In genomic region chr15:88874275-88874674, GRCh38 we compare ENCODE assay signal across 20 cellular contexts. TPM values are rescaled to one million over a fixed set of nuclear protein-coding genes. Genes with fewer than 3 reads are reported as not detected.
DNase-seq lines count a peak whose midpoint lies in the region; ATAC-seq, FAIRE-seq and TF ChIP-seq lines count a peak whose summit lies in the region.
"Had no signal": no experiment of that assay in that cellular context is flagged by ENCODE, and none has a peak within 500 bp of the region (broad histone marks: within the 10 kb centered on the region; RNA-seq: fewer than 3 reads in every experiment).

No MANE protein-coding gene starts in this region.

- no peaks in the 10 kb centered on the region for H3K36me3 ChIP-seq in A673 (ENCODE audit: insufficient read depth, low read length, poor library complexity, severe bottlenecking)
- no peaks in the 10 kb centered on the region for H3K36me3 ChIP-seq in neuronal stem cell (replicated peaks in 1 of 2; ENCODE audit: control insufficient read depth in 2 of 2, insufficient read depth in 2 of 2, low read length in 2 of 2)
- H3K36me3 ChIP-seq in tibial artery: peaks cover 0 to 19% (median 6%) of the 10 kb centered on the region in 3 donors
- H3K36me3 ChIP-seq in left lung: peaks cover 0 to 7% of the 10 kb centered on the region in 2 donors
- H3K36me3 ChIP-seq: BLaER1 had no signal

- H3K27me3 ChIP-seq in A673 (replicated peaks; ENCODE audit: insufficient read depth, low read depth, low read length, poor library complexity) (peaks cover 32% of the 10 kb centered on the region), neuronal stem cell (ENCODE audit: control insufficient read depth in 3 of 3, insufficient read depth in 3 of 3, low read depth in 1 of 3, low read length in 3 of 3) (peaks cover 0 to 6% (median 0%) of the 10 kb centered on the region in 3 experiments), tibial artery (no peaks in the 10 kb centered on the region), left lung (peaks cover 0 to 39% of the 10 kb centered on the region in 2 donors)
- H3K27me3 ChIP-seq: BLaER1 had no signal

- no peak overlapping the region for H3K9ac ChIP-seq in neuronal stem cell (ENCODE audit: low read depth, low read length, poor library complexity)
- H3K9ac ChIP-seq: BLaER1 had no signal

- H3K4me3 ChIP-seq in A673 (ENCODE audit: low read depth, low read length, poor library complexity, severe bottlenecking) (peak overlapping the region; percentile 4), coronary artery (peak overlapping the region; percentile 54), neuronal stem cell (ENCODE audit: low read length in 2 of 2) (no peak overlapping the region), tibial artery (peak overlapping the region; percentile 30 to 34), left lung (no peak overlapping the region)
- H3K4me3 ChIP-seq: A549, BLaER1 had no signal

- H3K18ac ChIP-seq in neuronal stem cell (ENCODE audit: low read length): no peak overlapping the region

- POLR2A ChIA-PET in A673 (lab: Charles Lee; ENCODE audit: low non-redundant PET): no interaction called here

- no peak overlapping the region for H4K91ac ChIP-seq in neuronal stem cell (ENCODE audit: low read depth, low read length, poor library complexity)

- no peak overlapping the region for H3K4ac ChIP-seq in neuronal stem cell (ENCODE audit: low read length)

- H2BK120ac ChIP-seq in neuronal stem cell (ENCODE audit: low read depth, low read length): no peak overlapping the region

- WGBS in neuronal stem cell (ENCODE audit: extremely low coverage in 2 of 2, insufficient read length in 2 of 2, insufficient replicate concordance in 1 of 2), 2 donors: no CpG with 5 or more reads among the region's 15 CpGs

- CTCF ChIA-PET in A673 (lab: Charles Lee): interaction anchor here (1.0 kb wide), 1 partner anchor 9 kb away, joined by 3 read pairs; no protein-coding TSS in a partner anchor

- H3K9me3 ChIP-seq in A673 (ENCODE audit: low read depth, low read length, poor library complexity, severe bottlenecking) (no peaks in the 10 kb centered on the region), neuronal stem cell (replicated peaks in 1 of 2; ENCODE audit: control insufficient read depth in 2 of 2, insufficient read depth in 1 of 2, low read depth in 1 of 2, low read length in 2 of 2) (peaks cover 0 to 6% of the 10 kb centered on the region in 2 donors), tibial artery (no peaks in the 10 kb centered on the region), left lung (no peaks in the 10 kb centered on the region)
- H3K9me3 ChIP-seq: A549, BLaER1 had no signal

- TF ChIP-seq CTCF in A673 (conservative IDR thresholded peaks at IDR 0.05; ENCODE audit: low read depth, low read length): no peak
- no peak for TF ChIP-seq CTCF in coronary artery (IDR thresholded peaks at IDR 0.05)
- no peak for TF ChIP-seq CTCF in tibial artery (IDR thresholded peaks at IDR 0.05)
- TF ChIP-seq CTCF in left lung (IDR thresholded peaks at IDR 0.05): no peak

- no peak overlapping the region for H2BK12ac ChIP-seq in neuronal stem cell (ENCODE audit: low read length)

- no peak for FAIRE-seq in HTR-8/SVneo (lab: Jason Lieb, UNC)
- FAIRE-seq: A549, GM12892, GM18507 had no signal

- intact Hi-C loops in A673 (cut with micrococcal nuclease; ENCODE audit: unreplicated experiment): no loop called here
- intact Hi-C loops in tibial artery (cut with DNase I; ENCODE audit: low total_unique reads): no loop called here
- intact Hi-C loops in left colon (cut with DNase I, micrococcal nuclease): no loop called here
- intact Hi-C loops in left lung (cut with DNase I): no loop called here

- BruUV-seq in A673 (replicated peaks; lab: Mats Ljungman, UMichigan): no TSS peak

- peak overlapping the region; percentile 14 for H2AK5ac ChIP-seq in neuronal stem cell (ENCODE audit: low read depth, low read length)

- peak overlapping the region; percentile 57 for H2BK5ac ChIP-seq in neuronal stem cell (ENCODE audit: low read length)

- ATAC-seq in left colon (no peak), left lung (no peak)
- ATAC-seq: A549 had no signal

- H2BK15ac ChIP-seq in neuronal stem cell (ENCODE audit: low read length): no peak overlapping the region

- H3K4me1 ChIP-seq in A673 (ENCODE audit: insufficient read depth, low read length, poor library complexity, severe bottlenecking) (no peaks in the 10 kb centered on the region), neuronal stem cell (ENCODE audit: control insufficient read depth in 2 of 2, insufficient read depth in 1 of 2, low read depth in 1 of 2, low read length in 2 of 2) (no peaks in the 10 kb centered on the region), tibial artery (peaks cover 0 to 41% (median 10%) of the 10 kb centered on the region in 4 donors), left lung (no peaks in the 10 kb centered on the region)
- H3K4me1 ChIP-seq: A549 had no signal

- H3K4me2 ChIP-seq in neuronal stem cell (ENCODE audit: insufficient read depth, low read length, poor library complexity, severe bottlenecking): no peak overlapping the region
- H3K4me2 ChIP-seq: A549, BLaER1 had no signal

- H4K8ac ChIP-seq in neuronal stem cell (ENCODE audit: low read depth, low read length): no peak overlapping the region

- peak overlapping the region; percentile 4 for H3K23ac ChIP-seq in neuronal stem cell (ENCODE audit: low read depth, low read length, poor library complexity)

- H3K27ac ChIP-seq in A673 (ENCODE audit: low read depth, low read length, poor library complexity, severe bottlenecking) (no peak overlapping the region), coronary artery (peak overlapping the region in 1 of 2 donors; percentile 83), neuronal stem cell (replicated peaks; ENCODE audit: low read length) (no peak overlapping the region), tibial artery (peak overlapping the region; percentile 65 to 73), left lung (no peak overlapping the region)
- H3K27ac ChIP-seq: 22Rv1, A549, BLaER1, HL-60 had no signal

- H3K14ac ChIP-seq in neuronal stem cell (ENCODE audit: low read length): peak overlapping the region; percentile 59

- no peak overlapping the region for H2AFZ ChIP-seq in neuronal stem cell (ENCODE audit: low read length)

- DNase-seq in A673 (ENCODE audit: low spot score) (no peak), coronary artery (ENCODE audit: low spot score) (no peak), neuronal stem cell (ENCODE audit: low spot score) (no peak), tibial artery (no peak), left colon (no peak), HTR-8/SVneo (ENCODE audit: insufficient read length, low spot score) (no peak), left lung (no peak)
- DNase-seq: CD4-positive, alpha-beta memory T cell; DMS153; DMS79; GDM1; HCEC 1CT; IMR-90 had no signal

- H3K79me1 ChIP-seq in neuronal stem cell (ENCODE audit: low read depth, low read length): peaks cover 1% of the 10 kb centered on the region

RNA-seq across cellular contexts. Expression of gene HAPLN3, which starts 21.1 kb away (rescaled TPM):
- total RNA-seq in A673 (2021) (1.4 and 2.0 TPM in 2 replicates), left colon (1 to 10 TPM; 2.0 to 2.4 TPM), left lung (10 to 100 TPM in 1 of 2 donors, 1 to 10 TPM in 1; 7.7 to 10.6 TPM)
- polyA plus RNA-seq in neuronal stem cell (2013, experiment 1 of 2): 14.9 TPM
- polyA plus RNA-seq in neuronal stem cell (2013, experiment 2 of 2): 14.3 TPM

RNA-seq across cellular contexts. Expression of gene MFGE8, which starts 38.9 kb away (rescaled TPM):
- 118 and 129 TPM in 2 replicates for total RNA-seq in A673 (2021)
- polyA plus RNA-seq in neuronal stem cell (2013, experiment 1 of 2): 104 TPM
- polyA plus RNA-seq in neuronal stem cell (2013, experiment 2 of 2): 101 TPM
- total RNA-seq in left colon: 10 to 100 TPM; 37.1 to 69.8 TPM
- total RNA-seq in left lung: 100 to 1,000 TPM; 131 to 142 TPM
- polyA plus RNA-seq: CD14-positive monocyte had no signal

Comparison
In these comparisons a context has a peak if more than half of its experiments do, and no peak if none do; other contexts are left out.
1. H3K27ac ChIP-seq: peak in tibial artery (2 of 2); none in A673 (single experiment), neuronal stem cell (single experiment) and left lung (0 of 2).
2. H3K4me3 ChIP-seq: peak in A673 (single experiment), coronary artery (single experiment) and tibial artery (2 of 2); none in neuronal stem cell (0 of 2) and left lung (0 of 2).